ENCODE assay signal across 9 cellular contexts in the genomic region with DNA sequence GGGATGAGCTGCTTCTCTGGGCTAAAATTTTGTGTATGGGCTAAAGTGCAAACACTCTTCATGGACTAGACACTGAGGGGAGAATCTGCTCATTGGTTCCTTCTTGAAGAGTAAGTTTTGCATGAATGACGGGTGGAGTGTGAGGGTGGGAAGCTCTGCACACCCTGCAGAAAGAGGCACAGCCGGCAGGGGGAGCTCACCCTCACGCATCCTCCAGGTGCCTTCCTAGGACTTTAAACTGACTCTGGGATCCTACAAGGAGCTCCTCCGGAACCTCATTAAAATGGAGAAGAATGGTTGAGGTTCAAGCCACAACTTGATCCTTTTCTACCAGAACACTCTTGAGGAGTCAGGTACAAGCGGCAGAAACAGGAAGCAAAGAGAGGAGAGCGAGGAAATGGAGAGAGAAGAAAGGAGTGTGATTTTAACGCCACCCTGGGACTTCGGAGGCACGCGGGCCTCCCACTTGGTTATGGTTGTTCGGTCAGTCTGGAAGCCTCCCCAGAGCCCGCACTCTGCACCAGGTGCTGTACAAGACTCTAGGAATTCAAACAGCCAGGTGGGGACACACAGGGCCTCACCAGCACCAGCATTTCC.
DNase-seq lines count a peak whose midpoint lies in the region; ATAC-seq and TF ChIP-seq lines count a peak whose summit lies in the region.
"Had no signal": no experiment of that assay in that cellular context is flagged by ENCODE, and none has a peak within 500 bp of the region (broad histone marks: within the 10 kb centered on the region; RNA-seq: fewer than 3 reads in every experiment).

No MANE protein-coding gene starts in this region.

- peaks cover 1% of the 10 kb centered on the region for H3K36me3 Mint-ChIP-seq in activated naive CD4-positive, alpha-beta T cell treated with anti-CD3 and anti-CD28 coated beads, Interleukin-2, amount 50 U/mL, for 24 hours
- H3K36me3 Mint-ChIP-seq in stimulated activated naive B cell treated with anti-CD40 and anti-IgM and Interleukin-4, amounts not matched to agents 10 μg/mL and 1 μg/mL and 100 μg/mL, for 72 hours = peaks cover 11 to 25% of the 10 kb centered on the region in 2 donors

- POLR2A ChIA-PET in HEK293 (lab: Yijun Ruan, JAX) = no interaction called here

- H3K9me3 ChIP-seq in HEK293 (ENCODE audit: control insufficient read depth, insufficient read depth, low read depth, low read length) = no peaks in the 10 kb centered on the region

- no peak overlapping the region for H3K4me3 ChIP-seq in HEK293 (ENCODE audit: low read depth, low read length)

- H3K9me3 Mint-ChIP-seq in activated naive CD4-positive, alpha-beta T cell treated with anti-CD3 and anti-CD28 coated beads, Interleukin-2, amount 50 U/mL, for 24 hours = no peaks in the 10 kb centered on the region
- no peaks in the 10 kb centered on the region for H3K9me3 Mint-ChIP-seq in stimulated activated naive B cell treated with anti-CD40 and anti-IgM and Interleukin-4, amounts not matched to agents 10 μg/mL and 1 μg/mL and 100 μg/mL, for 72 hours

- DNase-seq in NCI-H1436 (lab: John Stamatoyannopoulos, UW) = peak; percentile 12
- DNase-seq in NCI-H1436 treated with DMSO at 0.1 percent for 48 hours (lab: John Stamatoyannopoulos, UW) = no peak
- peak; percentile 5 for DNase-seq in NCI-H345 treated with DMSO at 0.1 percent for 48 hours (lab: John Stamatoyannopoulos, UW; ENCODE audit: unreplicated experiment)
- peak; percentile 74 for DNase-seq in iPS-NIHi11 (ENCODE audit: low spot score)
- DNase-seq in stimulated activated naive B cell treated with anti-CD40 and anti-IgM and Interleukin-4, amounts not matched to agents 10 μg/mL and 1 μg/mL and 100 μg/mL, for 72 hours = no peak

- no peak overlapping the region for H3K27ac ChIP-seq in HEK293 (ENCODE audit: extremely low read depth, low read depth, low read length)

- H3K36me3 ChIP-seq in HEK293 (ENCODE audit: control insufficient read depth in 2 of 2, insufficient read depth in 1 of 2, low read length in 2 of 2) = peaks cover under 1 to 19% of the 10 kb centered on the region in 2 experiments

- TF ChIP-seq CTCF in HEK293 (tag by site-specific recombination; IDR thresholded peaks at IDR 0.05) = peak; percentile 32; the same call in 1 of the 2 replicates

- H3K4me1 ChIP-seq in HEK293 (ENCODE audit: control insufficient read depth, insufficient read depth, low read length) = 0 out of 2 replicates have a peak, but pooled peaks cover 7% of the 10 kb centered on the region

- peak; percentile 54 to 62 for ATAC-seq in stimulated activated naive B cell treated with anti-CD40 and anti-IgM and Interleukin-4, amounts not matched to agents 10 μg/mL and 1 μg/mL and 100 μg/mL, for 72 hours (replicated peaks)
- no peak for ATAC-seq in GM18519 (IDR thresholded peaks at IDR 0.05; ENCODE audit: low FRiP score, unreplicated experiment)

- no peak overlapping the region for H3K4me3 Mint-ChIP-seq in activated naive CD4-positive, alpha-beta T cell treated with anti-CD3 and anti-CD28 coated beads, Interleukin-2, amount 50 U/mL, for 24 hours
- H3K4me3 Mint-ChIP-seq in stimulated activated naive B cell treated with anti-CD40 and anti-IgM and Interleukin-4, amounts not matched to agents 10 μg/mL and 1 μg/mL and 100 μg/mL, for 72 hours = no peak overlapping the region
- H3K4me3 Mint-ChIP-seq: CD4-positive, alpha-beta memory T cell had no signal

- H3K27ac Mint-ChIP-seq in activated naive CD4-positive, alpha-beta T cell treated with anti-CD3 and anti-CD28 coated beads, Interleukin-2, amount 50 U/mL, for 24 hours = peak overlapping the region; percentile 62
- H3K27ac Mint-ChIP-seq in stimulated activated naive B cell treated with anti-CD40 and anti-IgM and Interleukin-4, amounts not matched to agents 10 μg/mL and 1 μg/mL and 100 μg/mL, for 72 hours = no peak overlapping the region

- peaks cover 13% of the 10 kb centered on the region for H3K4me1 Mint-ChIP-seq in activated naive CD4-positive, alpha-beta T cell treated with anti-CD3 and anti-CD28 coated beads, Interleukin-2, amount 50 U/mL, for 24 hours
- peaks cover 4 to 7% of the 10 kb centered on the region in 2 donors for H3K4me1 Mint-ChIP-seq in stimulated activated naive B cell treated with anti-CD40 and anti-IgM and Interleukin-4, amounts not matched to agents 10 μg/mL and 1 μg/mL and 100 μg/mL, for 72 hours

- H3K27me3 Mint-ChIP-seq in activated naive CD4-positive, alpha-beta T cell treated with anti-CD3 and anti-CD28 coated beads, Interleukin-2, amount 50 U/mL, for 24 hours = no peaks in the 10 kb centered on the region
- no peaks in the 10 kb centered on the region for H3K27me3 Mint-ChIP-seq in stimulated activated naive B cell treated with anti-CD40 and anti-IgM and Interleukin-4, amounts not matched to agents 10 μg/mL and 1 μg/mL and 100 μg/mL, for 72 hours
- H3K27me3 Mint-ChIP-seq: CD4-positive, alpha-beta memory T cell had no signal

- CTCF ChIA-PET in HEK293 (lab: Yijun Ruan, JAX) = interaction anchor here (0.5 to 11.8 kb wide), 37 partner anchors 10 to 766 kb away, joined by 3 to 175 read pairs (median 5); no protein-coding TSS in a partner anchor

TF ChIP-seq in HEK293, 187 proteins besides CTCF, POLR2A, EP300 and RAD21:
- TF ChIP-seq ZBTB17 (tag by site-specific recombination; IDR thresholded peaks at IDR 0.05) = peak; percentile 62
- TF ChIP-seq, protein P1, sequence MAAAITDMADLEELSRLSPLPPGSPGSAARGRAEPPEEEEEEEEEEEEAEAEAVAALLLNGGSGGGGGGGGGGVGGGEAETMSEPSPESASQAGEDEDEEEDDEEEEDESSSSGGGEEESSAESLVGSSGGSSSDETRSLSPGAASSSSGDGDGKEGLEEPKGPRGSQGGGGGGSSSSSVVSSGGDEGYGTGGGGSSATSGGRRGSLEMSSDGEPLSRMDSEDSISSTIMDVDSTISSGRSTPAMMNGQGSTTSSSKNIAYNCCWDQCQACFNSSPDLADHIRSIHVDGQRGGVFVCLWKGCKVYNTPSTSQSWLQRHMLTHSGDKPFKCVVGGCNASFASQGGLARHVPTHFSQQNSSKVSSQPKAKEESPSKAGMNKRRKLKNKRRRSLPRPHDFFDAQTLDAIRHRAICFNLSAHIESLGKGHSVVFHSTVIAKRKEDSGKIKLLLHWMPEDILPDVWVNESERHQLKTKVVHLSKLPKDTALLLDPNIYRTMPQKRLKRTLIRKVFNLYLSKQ (tag by site-specific recombination; IDR thresholded peaks at IDR 0.05; ENCODE audit: borderline replicate concordance) = no peak
- no peak for TF ChIP-seq FEZF1 (tag by site-specific recombination; IDR thresholded peaks at IDR 0.05)
- peak; percentile 22; the same call in 1 of the 2 replicates for TF ChIP-seq ZNF654 (tag by site-specific recombination; IDR thresholded peaks at IDR 0.05; ENCODE audit: low read depth)
- 0 out of 2 replicates have a peak, but pooled peaks have one; percentile 13 for TF ChIP-seq IKZF3 (tag by site-specific recombination; IDR thresholded peaks at IDR 0.05)
- TF ChIP-seq, protein P2, sequence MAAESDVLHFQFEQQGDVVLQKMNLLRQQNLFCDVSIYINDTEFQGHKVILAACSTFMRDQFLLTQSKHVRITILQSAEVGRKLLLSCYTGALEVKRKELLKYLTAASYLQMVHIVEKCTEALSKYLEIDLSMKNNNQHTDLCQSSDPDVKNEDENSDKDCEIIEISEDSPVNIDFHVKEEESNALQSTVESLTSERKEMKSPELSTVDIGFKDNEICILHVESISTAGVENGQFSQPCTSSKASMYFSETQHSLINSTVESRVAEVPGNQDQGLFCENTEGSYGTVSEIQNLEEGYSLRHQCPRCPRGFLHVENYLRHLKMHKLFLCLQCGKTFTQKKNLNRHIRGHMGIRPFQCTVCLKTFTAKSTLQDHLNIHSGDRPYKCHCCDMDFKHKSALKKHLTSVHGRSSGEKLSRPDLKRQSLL (tag by site-specific recombination; IDR thresholded peaks at IDR 0.05) = no peak
- TF ChIP-seq YY1 (tag by site-specific recombination; IDR thresholded peaks at IDR 0.05) = no peak

Comparison
In these comparisons a context has a peak if more than half of its experiments do, and no peak if none do; other contexts are left out.
1. DNase-seq: peak in NCI-H1436 (single experiment), NCI-H345 treated with DMSO at 0.1 percent for 48 hours (single experiment) and iPS-NIHi11 (single experiment); none in NCI-H1436 treated with DMSO at 0.1 percent for 48 hours (single experiment) and stimulated activated naive B cell treated with anti-CD40 and anti-IgM and Interleukin-4, amounts not matched to agents 10 μg/mL and 1 μg/mL and 100 μg/mL, for 72 hours (single experiment).